In the genomic region with DNA sequence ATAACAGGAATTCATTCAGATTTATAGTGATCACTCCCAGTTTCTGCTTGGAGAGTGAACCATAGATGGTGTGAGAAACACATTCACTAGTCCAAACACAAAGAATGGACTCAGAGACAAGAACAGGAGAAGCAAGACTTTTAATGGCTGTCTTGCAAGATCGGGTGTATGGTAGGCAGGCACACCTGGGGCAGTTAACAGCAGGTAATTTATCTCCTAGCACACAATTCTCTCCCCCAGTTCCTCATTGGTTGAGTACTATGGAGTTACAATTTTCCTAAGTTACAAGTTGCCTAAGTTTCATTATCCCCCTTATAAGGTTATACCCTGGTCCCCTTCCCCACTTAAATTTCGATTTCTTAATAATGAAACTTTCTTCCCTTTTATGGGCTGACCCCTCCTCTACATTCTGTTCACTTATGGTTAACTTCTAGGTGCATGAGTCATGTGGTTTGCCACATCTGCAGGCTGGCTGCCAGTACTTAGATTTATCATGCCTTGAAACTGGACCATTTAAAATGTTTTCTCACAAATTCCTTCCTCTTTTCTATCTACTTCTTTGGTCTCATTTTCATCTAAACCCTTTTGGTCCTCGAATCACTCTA, we compare ENCODE assay signal across 1 cellular context.
TF ChIP-seq lines count a peak whose summit lies in the region.

No MANE protein-coding gene starts in this region.

TF ChIP-seq in SK-N-SH, 30 proteins besides CTCF, POLR2A, EP300 and RAD21 (continued from another document):
- TF ChIP-seq, protein P1, sequence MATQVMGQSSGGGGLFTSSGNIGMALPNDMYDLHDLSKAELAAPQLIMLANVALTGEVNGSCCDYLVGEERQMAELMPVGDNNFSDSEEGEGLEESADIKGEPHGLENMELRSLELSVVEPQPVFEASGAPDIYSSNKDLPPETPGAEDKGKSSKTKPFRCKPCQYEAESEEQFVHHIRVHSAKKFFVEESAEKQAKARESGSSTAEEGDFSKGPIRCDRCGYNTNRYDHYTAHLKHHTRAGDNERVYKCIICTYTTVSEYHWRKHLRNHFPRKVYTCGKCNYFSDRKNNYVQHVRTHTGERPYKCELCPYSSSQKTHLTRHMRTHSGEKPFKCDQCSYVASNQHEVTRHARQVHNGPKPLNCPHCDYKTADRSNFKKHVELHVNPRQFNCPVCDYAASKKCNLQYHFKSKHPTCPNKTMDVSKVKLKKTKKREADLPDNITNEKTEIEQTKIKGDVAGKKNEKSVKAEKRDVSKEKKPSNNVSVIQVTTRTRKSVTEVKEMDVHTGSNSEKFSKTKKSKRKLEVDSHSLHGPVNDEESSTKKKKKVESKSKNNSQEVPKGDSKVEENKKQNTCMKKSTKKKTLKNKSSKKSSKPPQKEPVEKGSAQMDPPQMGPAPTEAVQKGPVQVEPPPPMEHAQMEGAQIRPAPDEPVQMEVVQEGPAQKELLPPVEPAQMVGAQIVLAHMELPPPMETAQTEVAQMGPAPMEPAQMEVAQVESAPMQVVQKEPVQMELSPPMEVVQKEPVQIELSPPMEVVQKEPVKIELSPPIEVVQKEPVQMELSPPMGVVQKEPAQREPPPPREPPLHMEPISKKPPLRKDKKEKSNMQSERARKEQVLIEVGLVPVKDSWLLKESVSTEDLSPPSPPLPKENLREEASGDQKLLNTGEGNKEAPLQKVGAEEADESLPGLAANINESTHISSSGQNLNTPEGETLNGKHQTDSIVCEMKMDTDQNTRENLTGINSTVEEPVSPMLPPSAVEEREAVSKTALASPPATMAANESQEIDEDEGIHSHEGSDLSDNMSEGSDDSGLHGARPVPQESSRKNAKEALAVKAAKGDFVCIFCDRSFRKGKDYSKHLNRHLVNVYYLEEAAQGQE (IDR thresholded peaks at IDR 0.05; ENCODE audit: low read depth, low read length) = no peak
- no peak for TF ChIP-seq MEF2A (IDR thresholded peaks at IDR 0.05; ENCODE audit: borderline replicate concordance, low read depth)
- TF ChIP-seq SMC3 (IDR thresholded peaks at IDR 0.05; ENCODE audit: low read depth, low read length) = no peak
- TF ChIP-seq TCF12 (IDR thresholded peaks at IDR 0.05) = peak; percentile 64
- TF ChIP-seq EZH2phosphoT487 (IDR thresholded peaks at IDR 0.05; ENCODE audit: borderline replicate concordance, low read depth) = no peak
- TF ChIP-seq, protein P2, sequence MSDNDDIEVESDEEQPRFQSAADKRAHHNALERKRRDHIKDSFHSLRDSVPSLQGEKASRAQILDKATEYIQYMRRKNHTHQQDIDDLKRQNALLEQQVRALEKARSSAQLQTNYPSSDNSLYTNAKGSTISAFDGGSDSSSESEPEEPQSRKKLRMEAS (IDR thresholded peaks at IDR 0.05; ENCODE audit: low read depth) = no peak
- TF ChIP-seq NRF1 (IDR thresholded peaks at IDR 0.05; ENCODE audit: low read depth, low read length) = no peak
- 0 out of 2 replicates have a peak, but pooled peaks have one; percentile 12 for TF ChIP-seq TEAD4 (IDR thresholded peaks at IDR 0.05; ENCODE audit: borderline replicate concordance, insufficient read depth)
- peak; percentile 67 for TF ChIP-seq JUND (IDR thresholded peaks at IDR 0.05)
- TF ChIP-seq FOXJ3 (CRISPR knock-in tag; IDR thresholded peaks at IDR 0.05) = no peak
- TF ChIP-seq MXI1 (IDR thresholded peaks at IDR 0.05; ENCODE audit: low read depth, low read length) = no peak
- TF ChIP-seq, protein P3, sequence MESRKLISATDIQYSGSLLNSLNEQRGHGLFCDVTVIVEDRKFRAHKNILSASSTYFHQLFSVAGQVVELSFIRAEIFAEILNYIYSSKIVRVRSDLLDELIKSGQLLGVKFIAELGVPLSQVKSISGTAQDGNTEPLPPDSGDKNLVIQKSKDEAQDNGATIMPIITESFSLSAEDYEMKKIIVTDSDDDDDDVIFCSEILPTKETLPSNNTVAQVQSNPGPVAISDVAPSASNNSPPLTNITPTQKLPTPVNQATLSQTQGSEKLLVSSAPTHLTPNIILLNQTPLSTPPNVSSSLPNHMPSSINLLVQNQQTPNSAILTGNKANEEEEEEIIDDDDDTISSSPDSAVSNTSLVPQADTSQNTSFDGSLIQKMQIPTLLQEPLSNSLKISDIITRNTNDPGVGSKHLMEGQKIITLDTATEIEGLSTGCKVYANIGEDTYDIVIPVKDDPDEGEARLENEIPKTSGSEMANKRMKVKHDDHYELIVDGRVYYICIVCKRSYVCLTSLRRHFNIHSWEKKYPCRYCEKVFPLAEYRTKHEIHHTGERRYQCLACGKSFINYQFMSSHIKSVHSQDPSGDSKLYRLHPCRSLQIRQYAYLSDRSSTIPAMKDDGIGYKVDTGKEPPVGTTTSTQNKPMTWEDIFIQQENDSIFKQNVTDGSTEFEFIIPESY (IDR thresholded peaks at IDR 0.05; ENCODE audit: borderline replicate concordance, low read depth) = no peak
- no peak for TF ChIP-seq RCOR1 (IDR thresholded peaks at IDR 0.05; ENCODE audit: low read length)
